ENCODE assay signal across 14 cellular contexts in genomic region chr6:170137911-170138910, GRCh38.
DNase-seq lines count a peak whose midpoint lies in the region; ATAC-seq and TF ChIP-seq lines count a peak whose summit lies in the region.
"Had no signal": no experiment of that assay in that cellular context is flagged by ENCODE, and none has a peak within 500 bp of the region (broad histone marks: within the 10 kb centered on the region; RNA-seq: fewer than 3 reads in every experiment).

No MANE protein-coding gene starts in this region.

- intact Hi-C loops in dendritic cell treated with granulocyte-macrophage colony-stimulating factor and Interleukin-4, amounts not matched to agents 40 ng/mL and 50 ng/mL, for 4 days (cut with micrococcal nuclease): no loop called here
- intact Hi-C loops in lower lobe of right lung (cut with DNase I): no loop called here

- no peak for TF ChIP-seq CTCF in lower lobe of right lung (IDR thresholded peaks at IDR 0.05)
- no peak for TF ChIP-seq CTCF in suprapubic skin (IDR thresholded peaks at IDR 0.05)
- no peak for TF ChIP-seq CTCF in HFFc6 (IDR thresholded peaks at IDR 0.05)

- H3K36me3 ChIP-seq in H7 (replicated peaks; ENCODE audit: control insufficient read depth, insufficient read depth, low read length): no peaks in the 10 kb centered on the region
- H3K36me3 ChIP-seq in lower lobe of right lung: no peaks in the 10 kb centered on the region
- H3K36me3 ChIP-seq in suprapubic skin: no peaks in the 10 kb centered on the region

- H3K9me3 Mint-ChIP-seq in dendritic cell treated with granulocyte-macrophage colony-stimulating factor and Interleukin-4, amounts not matched to agents 40 ng/mL and 50 ng/mL, for 4 days: peaks cover 20% of the 10 kb centered on the region
- peaks cover 72% of the 10 kb centered on the region for H3K9me3 Mint-ChIP-seq in HFFc6

- TF ChIP-seq POLR2A in suprapubic skin (IDR thresholded peaks at IDR 0.05): no peak

- H3K4me3 ChIP-seq in H7 (ENCODE audit: insufficient read depth, low read depth, low read length) (no peak overlapping the region), lower lobe of right lung (no peak overlapping the region), suprapubic skin (no peak overlapping the region)
- H3K4me3 ChIP-seq: GM12878 had no signal

- WGBS in suprapubic skin: 75% methylated on average over 35 of the region's 40 CpGs

- H3K27me3 ChIP-seq in H7 (ENCODE audit: control insufficient read depth, insufficient read depth, low read length): no peaks in the 10 kb centered on the region
- no peaks in the 10 kb centered on the region for H3K27me3 ChIP-seq in lower lobe of right lung (ENCODE audit: low read depth)
- no peaks in the 10 kb centered on the region for H3K27me3 ChIP-seq in suprapubic skin

- H3K27ac Mint-ChIP-seq in dendritic cell treated with granulocyte-macrophage colony-stimulating factor and Interleukin-4, amounts not matched to agents 40 ng/mL and 50 ng/mL, for 4 days: peak overlapping the region; percentile 57
- H3K27ac Mint-ChIP-seq in HFFc6: no peak overlapping the region

- no peaks in the 10 kb centered on the region for H3K4me1 Mint-ChIP-seq in dendritic cell treated with granulocyte-macrophage colony-stimulating factor and Interleukin-4, amounts not matched to agents 40 ng/mL and 50 ng/mL, for 4 days (ENCODE audit: low read depth)
- H3K4me1 Mint-ChIP-seq in HFFc6 (ENCODE audit: low read depth): no peaks in the 10 kb centered on the region

- no peaks in the 10 kb centered on the region for H3K36me3 Mint-ChIP-seq in dendritic cell treated with granulocyte-macrophage colony-stimulating factor and Interleukin-4, amounts not matched to agents 40 ng/mL and 50 ng/mL, for 4 days (ENCODE audit: low read depth)
- H3K36me3 Mint-ChIP-seq in HFFc6 (ENCODE audit: low read depth): peaks cover 14% of the 10 kb centered on the region
- H3K36me3 Mint-ChIP-seq: naive thymus-derived CD8-positive, alpha-beta T cell had no signal

- peak; percentile 52 for DNase-seq in H7
- DNase-seq in lower lobe of right lung: peak; percentile 39
- DNase-seq in suprapubic skin (ENCODE audit: low spot score in 2 of 2): peak; percentile 53 to 75
- DNase-seq in retina: no peak
- no peak for DNase-seq in stimulated activated naive CD4-positive, alpha-beta T cell treated with Interleukin-2 at 50 U/mL for 16 hours (lab: John Stamatoyannopoulos, UW)
- no peak for DNase-seq in HFFc6
- DNase-seq: C1 segment of cervical spinal cord; effector CD8-positive, alpha-beta T cell; Karpas-422; NCI-H1694; SHP77 treated with DMSO at 0.1 percent for 48 hours had no signal

- TF ChIP-seq EP300 in suprapubic skin (IDR thresholded peaks at IDR 0.05): no peak

- H3K27ac ChIP-seq in lower lobe of right lung: peak overlapping the region; percentile 79
- peak overlapping the region; percentile 72 for H3K27ac ChIP-seq in suprapubic skin

- H3K4me1 ChIP-seq in lower lobe of right lung (peaks cover 13% of the 10 kb centered on the region), suprapubic skin (peaks cover 18% of the 10 kb centered on the region)

- peaks cover 12% of the 10 kb centered on the region for H3K27me3 Mint-ChIP-seq in dendritic cell treated with granulocyte-macrophage colony-stimulating factor and Interleukin-4, amounts not matched to agents 40 ng/mL and 50 ng/mL, for 4 days
- H3K27me3 Mint-ChIP-seq in HFFc6 (ENCODE audit: insufficient read depth): no peaks in the 10 kb centered on the region; the same call in 1 of the 2 replicates

- H3K4me3 Mint-ChIP-seq in dendritic cell treated with granulocyte-macrophage colony-stimulating factor and Interleukin-4, amounts not matched to agents 40 ng/mL and 50 ng/mL, for 4 days: no peak overlapping the region
- H3K4me3 Mint-ChIP-seq in HFFc6: no peak overlapping the region
- H3K4me3 Mint-ChIP-seq: naive thymus-derived CD8-positive, alpha-beta T cell had no signal

- H3K9me3 ChIP-seq in lower lobe of right lung (no peaks in the 10 kb centered on the region), suprapubic skin (no peaks in the 10 kb centered on the region)

- ATAC-seq in lower lobe of right lung: no peak
- ATAC-seq: GM12878; naive thymus-derived CD8-positive, alpha-beta T cell had no signal

Comparison
In these comparisons a context has a peak if more than half of its experiments do, and no peak if none do; other contexts are left out.
1. DNase-seq: peak in H7 (single experiment), lower lobe of right lung (single experiment) and suprapubic skin (2 of 2); none in retina (single experiment), stimulated activated naive CD4-positive, alpha-beta T cell treated with Interleukin-2 at 50 U/mL for 16 hours (single experiment) and HFFc6 (single experiment).